1 cellular context compared by ENCODE assay signal in the genomic region with DNA sequence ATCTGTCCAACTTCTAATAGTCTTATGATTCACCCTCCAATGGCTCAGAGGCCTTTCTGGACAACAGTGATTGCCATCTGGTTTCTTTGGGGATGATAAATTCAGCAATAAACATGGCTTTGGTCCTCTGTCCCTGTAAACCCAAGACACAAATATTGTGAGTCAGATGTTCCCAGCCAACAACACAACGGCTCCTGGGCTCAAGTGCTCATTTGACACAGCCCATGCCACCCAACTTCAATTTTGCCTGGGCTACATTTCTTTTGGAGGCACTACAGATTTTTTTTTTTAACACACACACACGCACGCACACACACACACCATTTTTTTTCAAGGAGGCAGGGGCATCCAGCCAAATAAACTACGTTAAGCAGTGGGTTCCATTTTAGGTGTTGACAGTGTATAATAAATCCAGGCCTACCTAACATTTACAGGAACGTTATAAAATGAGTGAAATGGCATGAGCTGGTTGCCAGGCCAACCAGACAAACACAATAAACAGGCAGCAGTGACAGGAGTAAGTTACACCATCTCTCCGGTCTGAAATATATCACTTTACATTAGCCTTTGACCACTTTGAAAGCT.
TF ChIP-seq lines count a peak whose summit lies in the region.

No MANE protein-coding gene starts in this region.

TF ChIP-seq in HEK293, 187 proteins besides CTCF, POLR2A, EP300 and RAD21 (continued from another document):
- TF ChIP-seq, protein P1, sequence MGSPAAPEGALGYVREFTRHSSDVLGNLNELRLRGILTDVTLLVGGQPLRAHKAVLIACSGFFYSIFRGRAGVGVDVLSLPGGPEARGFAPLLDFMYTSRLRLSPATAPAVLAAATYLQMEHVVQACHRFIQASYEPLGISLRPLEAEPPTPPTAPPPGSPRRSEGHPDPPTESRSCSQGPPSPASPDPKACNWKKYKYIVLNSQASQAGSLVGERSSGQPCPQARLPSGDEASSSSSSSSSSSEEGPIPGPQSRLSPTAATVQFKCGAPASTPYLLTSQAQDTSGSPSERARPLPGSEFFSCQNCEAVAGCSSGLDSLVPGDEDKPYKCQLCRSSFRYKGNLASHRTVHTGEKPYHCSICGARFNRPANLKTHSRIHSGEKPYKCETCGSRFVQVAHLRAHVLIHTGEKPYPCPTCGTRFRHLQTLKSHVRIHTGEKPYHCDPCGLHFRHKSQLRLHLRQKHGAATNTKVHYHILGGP (tag by site-specific recombination; IDR thresholded peaks at IDR 0.05), result no peak
- no peak for TF ChIP-seq ZNF530 (tag by site-specific recombination; IDR thresholded peaks at IDR 0.05; ENCODE audit: low read depth)
- peak; percentile 78 for TF ChIP-seq YY1 (tag by site-specific recombination; IDR thresholded peaks at IDR 0.05)
- TF ChIP-seq ZNF121 (tag by site-specific recombination; IDR thresholded peaks at IDR 0.05), result no peak
- TF ChIP-seq PRDM6 (tag by site-specific recombination; IDR thresholded peaks at IDR 0.05), result peak; percentile 97
- TF ChIP-seq ZNF560 (tag by site-specific recombination; IDR thresholded peaks at IDR 0.05; ENCODE audit: borderline replicate concordance), result no peak
- TF ChIP-seq ZBTB20 (tag by site-specific recombination; IDR thresholded peaks at IDR 0.05), result no peak
- TF ChIP-seq ZNF362 (tag by site-specific recombination; IDR thresholded peaks at IDR 0.05), result peak; percentile 62; the same call in 1 of the 2 replicates
TF ChIP-seq in HEK293: peak in this region for 54.
